Comparison of ENCODE assay signal across 9 cellular contexts in the genomic region with DNA sequence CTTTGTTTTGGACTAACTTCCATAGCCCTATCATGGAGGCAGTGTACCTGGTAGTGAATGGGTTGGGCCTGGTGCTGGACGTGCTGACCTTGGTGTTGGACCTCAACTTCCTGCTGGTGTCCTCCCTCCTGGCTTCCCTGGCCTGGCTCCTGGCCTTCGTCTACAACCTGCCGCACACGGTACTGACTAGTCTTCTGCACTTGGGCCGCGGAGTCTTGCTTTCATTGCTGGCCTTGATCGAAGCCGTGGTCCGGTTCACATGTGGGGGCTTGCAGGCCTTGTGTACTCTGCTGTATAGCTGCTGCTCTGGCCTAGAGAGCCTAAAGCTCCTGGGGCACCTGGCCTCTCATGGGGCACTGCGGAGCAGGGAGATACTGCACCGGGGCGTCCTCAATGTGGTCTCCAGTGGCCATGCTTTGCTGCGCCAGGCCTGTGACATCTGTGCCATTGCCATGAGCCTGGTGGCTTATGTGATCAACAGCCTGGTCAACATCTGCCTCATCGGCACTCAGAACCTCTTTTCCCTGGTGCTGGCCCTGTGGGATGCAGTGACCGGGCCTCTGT. TPM values are rescaled to one million over a fixed set of nuclear protein-coding genes. Genes with fewer than 3 reads are reported as not detected.
DNase-seq lines count a peak whose midpoint lies in the region; ATAC-seq and TF ChIP-seq lines count a peak whose summit lies in the region.
"Had no signal": no experiment of that assay in that cellular context is flagged by ENCODE, and none has a peak within 500 bp of the region (broad histone marks: within the 10 kb centered on the region; RNA-seq: fewer than 3 reads in every experiment).

No MANE protein-coding gene starts in this region.

- H3K27me3 ChIP-seq in GM06990 (replicated peaks; ENCODE audit: control insufficient read depth, insufficient read depth, low read length) (no peaks in the 10 kb centered on the region), SJSA1 (replicated peaks) (no peaks in the 10 kb centered on the region), rectal smooth muscle tissue (ENCODE audit: control insufficient read depth, insufficient read depth, low read length) (peaks cover 2% of the 10 kb centered on the region)

- peaks cover 49% of the 10 kb centered on the region for H3K4me1 ChIP-seq in SJSA1 (replicated peaks)
- peaks cover 22% of the 10 kb centered on the region for H3K4me1 ChIP-seq in rectal smooth muscle tissue (ENCODE audit: control insufficient read depth, insufficient read depth, low read length)

- no peaks in the 10 kb centered on the region for H3K9me3 ChIP-seq in SJSA1 (replicated peaks)

- TF ChIP-seq CTCF in GM06990 (IDR thresholded peaks at IDR 0.05; ENCODE audit: insufficient read depth, low read length, poor library complexity, severe bottlenecking) (no peak), fibroblast of villous mesenchyme (IDR thresholded peaks at IDR 0.05; ENCODE audit: insufficient read depth, low read depth, low read length) (no peak)

- H3K4me3 ChIP-seq in GM06990 (replicated peaks; ENCODE audit: low read depth, low read length) (peak overlapping the region; percentile 75), SJSA1 (peak overlapping the region; percentile 69), fibroblast of villous mesenchyme (ENCODE audit: low read depth, low read length) (peak overlapping the region; percentile 94), rectal smooth muscle tissue (ENCODE audit: low read length) (peak overlapping the region; percentile 96)

- DNase-seq in GM06990 (ENCODE audit: extremely low read depth, insufficient read length) (no peak), SJSA1 (ENCODE audit: low read depth in 1 of 2, low spot score in 2 of 2) (no peak), fibroblast of villous mesenchyme (ENCODE audit: low read depth) (no peak), NCI-H446 treated with DMSO at 0.1 percent for 48 hours (lab: John Stamatoyannopoulos, UW) (no peak), CD1c-positive myeloid dendritic cell (ENCODE audit: extremely low spot score) (no peak), nucleus accumbens (lab: John Stamatoyannopoulos, UW) (no peak)

- H3K9ac ChIP-seq in rectal smooth muscle tissue (ENCODE audit: low read length), result no peak overlapping the region

- H3K27ac ChIP-seq in SJSA1, result peak overlapping the region; percentile 85
- H3K27ac ChIP-seq in rectal smooth muscle tissue (ENCODE audit: low read depth, low read length), result no peak overlapping the region

- H3K36me3 ChIP-seq in GM06990 (ENCODE audit: control insufficient read depth, insufficient read depth, low read length) (peaks cover 5% of the 10 kb centered on the region; the same call in 1 of the 2 replicates), SJSA1 (peaks cover 22% of the 10 kb centered on the region), rectal smooth muscle tissue (ENCODE audit: control insufficient read depth, insufficient read depth, low read length) (no peaks in the 10 kb centered on the region)

- no peak for ATAC-seq in HG03342 (IDR thresholded peaks at IDR 0.05; ENCODE audit: unreplicated experiment)

RNA-seq across cellular contexts. Expression of a gene that starts 0.8 kb away (rescaled TPM):
- 2.2 and 3.4 TPM in 2 replicates for total RNA-seq in SJSA1 (2014; rRNA removed; shearing (Covaris generic))
- 5.2 and 5.8 TPM in 2 replicates for total RNA-seq in fibroblast of villous mesenchyme

RNA-seq across cellular contexts. Expression of a gene that starts 5.5 kb away (rescaled TPM):
- total RNA-seq in SJSA1 (2014; rRNA removed; shearing (Covaris generic)), result 0.11 TPM in 1 of 2 replicates, not detected in the other
- 6.5 and 13.5 TPM in 2 replicates for total RNA-seq in fibroblast of villous mesenchyme

RNA-seq across cellular contexts. Expression of a gene that starts 11.3 kb away (rescaled TPM):
- not detected in 2 replicates for total RNA-seq in SJSA1 (2014; rRNA removed; shearing (Covaris generic))
- under 0.01 TPM in 1 of 2 replicates, not detected in the other for total RNA-seq in fibroblast of villous mesenchyme
- total RNA-seq: pulmonary artery endothelial cell had no signal

RNA-seq across cellular contexts. Expression of a gene that starts 18.2 kb away (rescaled TPM):
- total RNA-seq in SJSA1 (2014; rRNA removed; shearing (Covaris generic)), result 272 and 358 TPM in 2 replicates
- 77.3 and 86.4 TPM in 2 replicates for total RNA-seq in fibroblast of villous mesenchyme

RNA-seq across cellular contexts. Expression of a gene that starts 46.3 kb away (rescaled TPM):
- 0.21 TPM in 1 of 2 replicates, not detected in the other for total RNA-seq in SJSA1 (2014; rRNA removed; shearing (Covaris generic))
- total RNA-seq in fibroblast of villous mesenchyme, result under 0.01 and 0.43 TPM in 2 replicates
